Comparison of ENCODE assay signal across 11 cellular contexts in the genomic region with DNA sequence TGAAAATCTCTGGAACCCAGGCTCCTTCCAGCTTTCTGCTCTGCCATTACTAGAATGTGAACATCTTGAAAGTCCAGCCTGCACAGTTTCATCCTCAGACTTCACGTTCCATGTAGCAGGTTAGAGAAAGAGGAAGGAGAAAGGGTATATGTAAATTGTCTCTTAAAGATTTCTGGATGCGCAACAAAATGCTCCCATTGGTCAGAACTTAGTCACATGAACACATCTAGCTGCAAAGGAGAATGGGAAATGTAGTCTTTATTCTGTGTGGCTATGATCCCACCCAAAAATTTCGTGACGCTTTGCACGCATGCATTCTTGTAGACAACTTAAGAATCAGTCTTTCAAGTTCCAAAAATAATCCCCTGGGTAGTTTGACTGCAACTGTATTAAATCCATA.
DNase-seq lines count a peak whose midpoint lies in the region; ATAC-seq and TF ChIP-seq lines count a peak whose summit lies in the region.
"Had no signal": no experiment of that assay in that cellular context is flagged by ENCODE, and none has a peak within 500 bp of the region (broad histone marks: within the 10 kb centered on the region; RNA-seq: fewer than 3 reads in every experiment).

No MANE protein-coding gene starts in this region.

- ATAC-seq in HG03342 (IDR thresholded peaks at IDR 0.05; ENCODE audit: unreplicated experiment) (peak; percentile 59), GM18520 (IDR thresholded peaks at IDR 0.05; ENCODE audit: unreplicated experiment) (no peak)
- ATAC-seq: heart right ventricle had no signal

- H3K27me3 ChIP-seq in iPS-18a (ENCODE audit: control insufficient read depth, insufficient read depth, low read length), result no peaks in the 10 kb centered on the region
- H3K27me3 ChIP-seq: SJSA1 had no signal

- H3K36me3 ChIP-seq in iPS-18a (ENCODE audit: control insufficient read depth, low read depth, low read length), result no peaks in the 10 kb centered on the region
- H3K36me3 ChIP-seq: heart right ventricle, SJSA1, thoracic aorta had no signal

- DNase-seq in GM13976 (ENCODE audit: low spot score) (peak; percentile 34), RPMI8226 (peak; percentile 45), DMS153 (lab: John Stamatoyannopoulos, UW) (no peak)
- DNase-seq in central memory CD4-positive, alpha-beta T cell, result no peak
- DNase-seq in stimulated activated CD4-positive, alpha-beta T cell treated with anti-CD3 and anti-CD28 coated beads, Interleukin-4, amount 100 ng/mL, for 24 hours, result no peak
- DNase-seq: heart right ventricle had no signal

- H3K27ac ChIP-seq in iPS-18a (ENCODE audit: low read length), result no peak overlapping the region
- H3K27ac ChIP-seq: heart right ventricle, SJSA1, thoracic aorta had no signal

- no peak for TF ChIP-seq CTCF in GM13976 (IDR thresholded peaks at IDR 0.05; ENCODE audit: borderline replicate concordance, control extremely low read depth, extremely low read depth, insufficient read depth, missing control alignments)

- H3K9ac ChIP-seq in iPS-18a (ENCODE audit: low read length), result no peak overlapping the region

- H3K9me3 ChIP-seq in iPS-18a (ENCODE audit: control insufficient read depth, low read depth, low read length), result no peaks in the 10 kb centered on the region
- H3K9me3 ChIP-seq: SJSA1, thoracic aorta had no signal

- in situ Hi-C loops in GM13976 (cut with MboI; ENCODE audit: low sequenced_read_pairs, unreplicated experiment), result no loop called here

- peak overlapping the region; percentile 35 for H3K4me3 ChIP-seq in iPS-18a (ENCODE audit: low read length)
- H3K4me3 ChIP-seq: heart right ventricle, SJSA1, thoracic aorta had no signal

- peaks cover 3% of the 10 kb centered on the region for H3K4me1 ChIP-seq in iPS-18a (ENCODE audit: control insufficient read depth, low read depth, low read length)
- H3K4me1 ChIP-seq: heart right ventricle, SJSA1 had no signal

Comparison
In these comparisons a context has a peak if more than half of its experiments do, and no peak if none do; other contexts are left out.
1. DNase-seq: peak in GM13976 (single experiment) and RPMI8226 (single experiment); none in DMS153 (single experiment), central memory CD4-positive, alpha-beta T cell (single experiment) and stimulated activated CD4-positive, alpha-beta T cell treated with anti-CD3 and anti-CD28 coated beads, Interleukin-4, amount 100 ng/mL, for 24 hours (single experiment).